12 cellular contexts compared by ENCODE assay signal in the genomic region with DNA sequence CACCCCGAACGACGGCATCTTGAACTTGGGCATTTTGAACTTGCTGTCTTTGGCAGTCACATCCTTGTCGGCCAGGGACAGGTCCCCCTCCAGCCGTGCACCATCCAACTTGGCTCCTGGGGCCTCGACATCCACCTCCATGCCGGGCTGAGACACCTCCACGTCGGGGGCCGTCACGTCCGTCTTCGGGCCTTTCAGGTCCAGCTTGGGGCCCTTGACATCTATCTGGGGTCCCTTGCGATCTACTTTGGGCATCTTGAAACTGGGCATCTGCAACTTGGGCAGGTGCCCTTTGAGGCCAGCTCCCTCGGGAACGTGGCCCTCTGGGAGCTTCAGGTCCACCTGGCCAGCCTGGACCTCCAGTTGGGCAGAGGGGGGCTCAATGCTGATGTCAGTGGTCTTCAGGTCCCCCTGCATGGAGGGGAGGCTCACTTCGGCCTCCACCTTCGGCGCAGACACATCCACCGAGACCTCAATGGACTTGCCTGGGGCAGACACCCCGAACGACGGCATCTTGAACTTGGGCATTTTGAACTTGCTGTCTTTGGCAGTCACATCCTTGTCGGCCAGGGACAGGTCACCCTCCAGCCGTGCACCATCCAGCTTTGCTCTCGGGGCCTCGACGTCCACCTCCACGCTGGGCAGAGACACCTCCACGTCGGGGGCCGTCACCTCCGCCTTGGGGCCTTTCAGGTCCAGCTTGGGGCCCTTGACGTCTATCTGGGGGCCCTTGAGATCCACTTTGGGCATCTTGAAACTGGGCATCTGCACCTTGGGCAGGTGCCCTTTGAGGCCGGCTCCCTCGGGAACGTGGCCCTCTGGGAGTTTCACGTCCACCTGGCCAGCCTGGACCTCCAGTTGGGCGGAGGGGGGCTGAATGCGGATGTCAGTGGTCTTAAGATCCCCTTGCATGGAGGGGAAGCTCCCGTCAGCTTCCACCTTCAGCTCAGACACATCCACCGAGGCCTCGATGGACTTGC. TPM values are rescaled to one million over a fixed set of nuclear protein-coding genes. Genes with fewer than 3 reads are reported as not detected.
"Had no signal": no experiment of that assay in that cellular context is flagged by ENCODE, and none has a peak within 500 bp of the region (broad histone marks: within the 10 kb centered on the region; RNA-seq: fewer than 3 reads in every experiment).

No MANE protein-coding gene starts in this region.

RNA-seq across cellular contexts. Expression of gene PLD4, which starts 21.6 kb away (rescaled TPM):
- total RNA-seq: activated CD4-positive, alpha-beta memory T cell treated with anti-CD3 and anti-CD28 coated beads for 36 hours; activated CD4-positive, alpha-beta T cell treated with anti-CD3 and anti-CD28 coated beads for 36 hours; activated CD8-positive, alpha-beta memory T cell treated with anti-CD3 and anti-CD28 coated beads for 36 hours; activated CD8-positive, alpha-beta memory T cell treated with anti-CD3 and anti-CD28 coated beads, Interleukin-2, amount 10 ng/mL, durations not matched to agents 7 days and 5 days; activated CD8-positive, alpha-beta T cell treated with anti-CD3 and anti-CD28 coated beads, Interleukin-2, amount 10 ng/mL, durations not matched to agents 7 days and 5 days; activated naive CD4-positive, alpha-beta T cell treated with anti-CD3 and anti-CD28 coated beads for 36 hours; activated naive CD8-positive, alpha-beta T cell treated with anti-CD3 and anti-CD28 coated beads for 36 hours; body of pancreas; dermis microvascular lymphatic vessel endothelial cell; fibroblast of villous mesenchyme had no signal
- polyA plus RNA-seq: fibroblast of lung had no signal

RNA-seq across cellular contexts. Expression of gene AHNAK2, which starts 31.9 kb away (rescaled TPM):
- total RNA-seq: activated B cell treated with CpG ODN at 0.5 μM for 24 hours; activated CD8-positive, alpha-beta memory T cell treated with anti-CD3 and anti-CD28 coated beads, Interleukin-2, amount 10 ng/mL, durations not matched to agents 7 days and 5 days; activated CD8-positive, alpha-beta T cell treated with anti-CD3 and anti-CD28 coated beads, Interleukin-2, amount 10 ng/mL, durations not matched to agents 7 days and 5 days had no signal
